In genomic region chr4:658681-659667, GRCh38 we compare ENCODE assay signal across 14 cellular contexts. TPM values are rescaled to one million over a fixed set of nuclear protein-coding genes. Genes with fewer than 3 reads are reported as not detected.
"Had no signal": no experiment of that assay in that cellular context is flagged by ENCODE, and none has a peak within 500 bp of the region (broad histone marks: within the 10 kb centered on the region; RNA-seq: fewer than 3 reads in every experiment).

No MANE protein-coding gene starts in this region.

- H3K36me3 ChIP-seq: ovary, thyroid gland had no signal

- ATAC-seq: activated T-cell treated with anti-CD3 and anti-CD28 coated beads, Interleukin-2, amount 50 U/mL, for 4 hours; left cardiac atrium had no signal

- H3K9me3 Mint-ChIP-seq: activated T-cell treated with anti-CD3 and anti-CD28 coated beads, Interleukin-2, amount 50 U/mL, for 4 hours; immature natural killer cell had no signal

- DNase-seq: activated CD4-positive, alpha-beta T cell treated with anti-CD3 and anti-CD28 coated beads, Interleukin-2, amount 50 U/mL, for 4 hours; activated gamma-delta T cell treated with Interleukin-2 at 50 U/mL for 16 hours; activated T-cell treated with anti-CD3 and anti-CD28 coated beads, Interleukin-2, amount 50 U/mL, for 4 hours; central memory CD4-positive, alpha-beta T cell; effector memory CD4-positive, alpha-beta T cell; erythroblast; immature natural killer cell; left cardiac atrium; small intestine; thyroid gland had no signal

- H3K4me3 Mint-ChIP-seq: activated T-cell treated with anti-CD3 and anti-CD28 coated beads, Interleukin-2, amount 50 U/mL, for 4 hours; memory B cell; T-helper 1 cell treated with Interleukin-12 subunit alpha and Interleukin-12 subunit beta and Interleukin-4 antibody, amounts not matched to agents 30 μg/mL and 1 μg/mL, for 36 hours had no signal

- H3K27ac Mint-ChIP-seq: memory B cell; T-helper 1 cell treated with Interleukin-12 subunit alpha and Interleukin-12 subunit beta and Interleukin-4 antibody, amounts not matched to agents 30 μg/mL and 1 μg/mL, for 36 hours had no signal

- H3K27ac ChIP-seq: ovary, thyroid gland had no signal

- H3K4me3 ChIP-seq: ovary, thyroid gland had no signal

- H3K27me3 Mint-ChIP-seq: memory B cell had no signal

- H3K27me3 ChIP-seq: ovary, thyroid gland had no signal

- FAIRE-seq: small intestine had no signal

- H3K9me3 ChIP-seq: ovary, thyroid gland had no signal

RNA-seq across cellular contexts. Expression of gene SLC49A3, which starts 30.0 kb away (rescaled TPM):
- polyA plus RNA-seq: neural cell had no signal
